Comparison of ENCODE assay signal across 1 cellular context in genomic region chr4:96936886-96937285, GRCh38.
TF ChIP-seq lines count a peak whose summit lies in the region.

No MANE protein-coding gene starts in this region.

TF ChIP-seq in GM23338, 12 proteins besides CTCF, POLR2A, EP300 and RAD21 (continued from another document):
- TF ChIP-seq ETS1 (IDR thresholded peaks at IDR 0.05) = no peak
